15 cellular contexts compared by ENCODE assay signal in genomic region chr5:172303090-172303995, GRCh38. TPM values are rescaled to one million over a fixed set of nuclear protein-coding genes. Genes with fewer than 3 reads are reported as not detected.
DNase-seq lines count a peak whose midpoint lies in the region; ATAC-seq and TF ChIP-seq lines count a peak whose summit lies in the region.
"Had no signal": no experiment of that assay in that cellular context is flagged by ENCODE, and none has a peak within 500 bp of the region (broad histone marks: within the 10 kb centered on the region; RNA-seq: fewer than 3 reads in every experiment).

No MANE protein-coding gene starts in this region.

- TF ChIP-seq CTCF in gastroesophageal sphincter (IDR thresholded peaks at IDR 0.05), result no peak

- TF ChIP-seq POLR2A in gastroesophageal sphincter (IDR thresholded peaks at IDR 0.05), result no peak

- H3K27ac ChIP-seq in gastroesophageal sphincter, result no peak overlapping the region

- no peaks in the 10 kb centered on the region for H3K4me1 Mint-ChIP-seq in stimulated activated memory B cell treated with anti-CD40 and anti-IgM and Interleukin-4, amounts not matched to agents 10 μg/mL and 1 μg/mL and 100 μg/mL, for 72 hours
- H3K4me1 Mint-ChIP-seq: CD14-positive monocyte; stimulated activated naive CD8-positive, alpha-beta T cell treated with anti-CD3 and anti-CD28 coated beads, Interleukin-15, amount 100 ng/mL, for 72 hours had no signal

- H3K36me3 ChIP-seq in gastroesophageal sphincter, result no peaks in the 10 kb centered on the region

- peak; percentile 78 for ATAC-seq in gastroesophageal sphincter
- ATAC-seq in HG02571 (IDR thresholded peaks at IDR 0.05; ENCODE audit: unreplicated experiment), result no peak
- ATAC-seq in HG03108 (IDR thresholded peaks at IDR 0.05; ENCODE audit: unreplicated experiment), result no peak
- no peak for ATAC-seq in stimulated activated memory B cell treated with anti-CD40 and anti-IgM and Interleukin-4, amounts not matched to agents 10 μg/mL and 1 μg/mL and 100 μg/mL, for 72 hours
- ATAC-seq: activated T-cell treated with anti-CD3 and anti-CD28 coated beads, Interleukin-2, amount 50 U/mL, for 4 hours; mucosa of descending colon; stimulated activated naive CD8-positive, alpha-beta T cell treated with anti-CD3 and anti-CD28 coated beads, Interleukin-15, amount 100 ng/mL, for 72 hours had no signal

- H3K36me3 Mint-ChIP-seq in stimulated activated memory B cell treated with anti-CD40 and anti-IgM and Interleukin-4, amounts not matched to agents 10 μg/mL and 1 μg/mL and 100 μg/mL, for 72 hours, result no peaks in the 10 kb centered on the region

- H3K27ac Mint-ChIP-seq in stimulated activated memory B cell treated with anti-CD40 and anti-IgM and Interleukin-4, amounts not matched to agents 10 μg/mL and 1 μg/mL and 100 μg/mL, for 72 hours, result no peak overlapping the region
- H3K27ac Mint-ChIP-seq: CD14-positive monocyte; stimulated activated naive CD8-positive, alpha-beta T cell treated with anti-CD3 and anti-CD28 coated beads, Interleukin-15, amount 100 ng/mL, for 72 hours had no signal

- no peak for TF ChIP-seq RAD21 in Ishikawa (IDR thresholded peaks at IDR 0.05; ENCODE audit: low read depth)

- H3K4me3 ChIP-seq in gastroesophageal sphincter, result no peak overlapping the region
- H3K4me3 ChIP-seq: mucosa of descending colon had no signal

- 79 to 85% methylated on average over 5 to 6 of the region's 6 CpGs for WGBS in gastroesophageal sphincter (ENCODE audit: low coverage in 1 of 2), 2 donors

- no peaks in the 10 kb centered on the region for H3K27me3 ChIP-seq in gastroesophageal sphincter

- no peak overlapping the region for H3K4me3 Mint-ChIP-seq in stimulated activated memory B cell treated with anti-CD40 and anti-IgM and Interleukin-4, amounts not matched to agents 10 μg/mL and 1 μg/mL and 100 μg/mL, for 72 hours
- H3K4me3 Mint-ChIP-seq: activated T-cell treated with anti-CD3 and anti-CD28 coated beads, Interleukin-2, amount 50 U/mL, for 4 hours; CD14-positive monocyte; stimulated activated naive CD8-positive, alpha-beta T cell treated with anti-CD3 and anti-CD28 coated beads, Interleukin-15, amount 100 ng/mL, for 72 hours had no signal

- DNase-seq in EL (peak; percentile 28), SW480 (ENCODE audit: low spot score) (peak; percentile 68), dedifferentiated amniotic fluid mesenchymal stem cell (ENCODE audit: extremely low spot score) (no peak)
- DNase-seq: activated CD4-positive, CD25-positive, alpha-beta regulatory T cell; activated T-cell treated with anti-CD3 and anti-CD28 coated beads, Interleukin-2, amount 50 U/mL, for 4 hours; mucosa of descending colon; NCI-H187; stimulated activated CD4-positive, alpha-beta T cell treated with anti-CD3 and anti-CD28 coated beads, Interleukin-4, amount 100 ng/mL, for 24 hours; stimulated activated naive CD8-positive, alpha-beta T cell treated with anti-CD3 and anti-CD28 coated beads, Interleukin-15, amount 100 ng/mL, for 72 hours had no signal

- peaks cover 0 to 10% (median 0%) of the 10 kb centered on the region in 3 donors for H3K9me3 ChIP-seq in gastroesophageal sphincter

- no peak for TF ChIP-seq EP300 in Ishikawa (IDR thresholded peaks at IDR 0.05; ENCODE audit: borderline replicate concordance)
- TF ChIP-seq EP300 in gastroesophageal sphincter (IDR thresholded peaks at IDR 0.05), result no peak

- H3K4me1 ChIP-seq in gastroesophageal sphincter, result no peaks in the 10 kb centered on the region

- H3K27me3 Mint-ChIP-seq in stimulated activated memory B cell treated with anti-CD40 and anti-IgM and Interleukin-4, amounts not matched to agents 10 μg/mL and 1 μg/mL and 100 μg/mL, for 72 hours, result peaks cover 30% of the 10 kb centered on the region

- H3K9me3 Mint-ChIP-seq in stimulated activated memory B cell treated with anti-CD40 and anti-IgM and Interleukin-4, amounts not matched to agents 10 μg/mL and 1 μg/mL and 100 μg/mL, for 72 hours, result no peaks in the 10 kb centered on the region
- H3K9me3 Mint-ChIP-seq: activated T-cell treated with anti-CD3 and anti-CD28 coated beads, Interleukin-2, amount 50 U/mL, for 4 hours; stimulated activated naive CD8-positive, alpha-beta T cell treated with anti-CD3 and anti-CD28 coated beads, Interleukin-15, amount 100 ng/mL, for 72 hours had no signal

TF ChIP-seq in Ishikawa, 13 proteins besides CTCF, POLR2A, EP300 and RAD21:
- TF ChIP-seq YY1 (IDR thresholded peaks at IDR 0.05; ENCODE audit: low read depth) (no peak), TEAD4 (IDR thresholded peaks at IDR 0.05) (peak; percentile 69)

RNA-seq across cellular contexts. Expression of gene UBTD2, which starts 19.8 kb away (rescaled TPM):
- total RNA-seq in gastroesophageal sphincter, result 10 to 100 TPM; 17.3 to 26.6 (median 20.2) TPM
